Comparison of ENCODE assay signal across 1 cellular context in genomic region chr20:44750081-44750805, GRCh38.
TF ChIP-seq lines count a peak whose summit lies in the region.

No MANE protein-coding gene starts in this region.

TF ChIP-seq in GM12878, 131 proteins besides CTCF, POLR2A, EP300 and RAD21 (continued from another document):
- TF ChIP-seq HCFC1 (IDR thresholded peaks at IDR 0.05; ENCODE audit: low read length) (no peak), HSF1 (IDR thresholded peaks at IDR 0.05; ENCODE audit: low read depth, low read length) (no peak), ZNF207 (IDR thresholded peaks at IDR 0.05; ENCODE audit: borderline replicate concordance) (no peak), SIN3A (IDR thresholded peaks at IDR 0.05; ENCODE audit: low read depth, low read length) (no peak), SMARCA5 (IDR thresholded peaks at IDR 0.05) (no peak)
- TF ChIP-seq, protein P1, sequence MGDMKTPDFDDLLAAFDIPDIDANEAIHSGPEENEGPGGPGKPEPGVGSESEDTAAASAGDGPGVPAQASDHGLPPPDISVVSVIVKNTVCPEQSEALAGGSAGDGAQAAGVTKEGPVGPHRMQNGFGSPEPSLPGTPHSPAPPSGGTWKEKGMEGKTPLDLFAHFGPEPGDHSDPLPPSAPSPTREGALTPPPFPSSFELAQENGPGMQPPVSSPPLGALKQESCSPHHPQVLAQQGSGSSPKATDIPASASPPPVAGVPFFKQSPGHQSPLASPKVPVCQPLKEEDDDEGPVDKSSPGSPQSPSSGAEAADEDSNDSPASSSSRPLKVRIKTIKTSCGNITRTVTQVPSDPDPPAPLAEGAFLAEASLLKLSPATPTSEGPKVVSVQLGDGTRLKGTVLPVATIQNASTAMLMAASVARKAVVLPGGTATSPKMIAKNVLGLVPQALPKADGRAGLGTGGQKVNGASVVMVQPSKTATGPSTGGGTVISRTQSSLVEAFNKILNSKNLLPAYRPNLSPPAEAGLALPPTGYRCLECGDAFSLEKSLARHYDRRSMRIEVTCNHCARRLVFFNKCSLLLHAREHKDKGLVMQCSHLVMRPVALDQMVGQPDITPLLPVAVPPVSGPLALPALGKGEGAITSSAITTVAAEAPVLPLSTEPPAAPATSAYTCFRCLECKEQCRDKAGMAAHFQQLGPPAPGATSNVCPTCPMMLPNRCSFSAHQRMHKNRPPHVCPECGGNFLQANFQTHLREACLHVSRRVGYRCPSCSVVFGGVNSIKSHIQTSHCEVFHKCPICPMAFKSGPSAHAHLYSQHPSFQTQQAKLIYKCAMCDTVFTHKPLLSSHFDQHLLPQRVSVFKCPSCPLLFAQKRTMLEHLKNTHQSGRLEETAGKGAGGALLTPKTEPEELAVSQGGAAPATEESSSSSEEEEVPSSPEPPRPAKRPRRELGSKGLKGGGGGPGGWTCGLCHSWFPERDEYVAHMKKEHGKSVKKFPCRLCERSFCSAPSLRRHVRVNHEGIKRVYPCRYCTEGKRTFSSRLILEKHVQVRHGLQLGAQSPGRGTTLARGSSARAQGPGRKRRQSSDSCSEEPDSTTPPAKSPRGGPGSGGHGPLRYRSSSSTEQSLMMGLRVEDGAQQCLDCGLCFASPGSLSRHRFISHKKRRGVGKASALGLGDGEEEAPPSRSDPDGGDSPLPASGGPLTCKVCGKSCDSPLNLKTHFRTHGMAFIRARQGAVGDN (IDR thresholded peaks at IDR 0.05) = no peak
TF ChIP-seq in GM12878: peak in this region for 0.
